Comparison of ENCODE assay signal across 8 cellular contexts in genomic region chr5:138177936-138178515, GRCh38. TPM values are rescaled to one million over a fixed set of nuclear protein-coding genes. Genes with fewer than 3 reads are reported as not detected.
DNase-seq lines count a peak whose midpoint lies in the region; ATAC-seq, FAIRE-seq and TF ChIP-seq lines count a peak whose summit lies in the region.

No MANE protein-coding gene starts in this region.

- H3K9me3 Mint-ChIP-seq in Calu3 (ENCODE audit: low read depth, unreplicated experiment) = no peaks in the 10 kb centered on the region

- H3K27ac ChIP-seq in Peyer's patch = peak overlapping the region; percentile 61 to 89 (median 82)
- H3K27ac ChIP-seq in coronary artery = peak overlapping the region; percentile 76 to 88
- H3K27ac ChIP-seq in HepG2 (ENCODE audit: extremely low read length, insufficient read depth, low read length) = peak overlapping the region; percentile 96
- peak overlapping the region; percentile 90 for H3K27ac ChIP-seq in stomach smooth muscle (ENCODE audit: low read length)

- H3K27me3 ChIP-seq in Peyer's patch (no peaks in the 10 kb centered on the region), HepG2 (ENCODE audit: control insufficient read depth in 1 of 2, insufficient read depth in 2 of 2, low read length in 2 of 2) (no peaks in the 10 kb centered on the region; a peak in 1 of 5 replicates), stomach smooth muscle (ENCODE audit: control insufficient read depth in 1 of 2, insufficient read depth in 2 of 2, low read length in 2 of 2) (no peaks in the 10 kb centered on the region)

- H3K9me3 ChIP-seq in Peyer's patch = no peaks in the 10 kb centered on the region
- H3K9me3 ChIP-seq in HepG2 (ENCODE audit: low read length) = no peaks in the 10 kb centered on the region
- H3K9me3 ChIP-seq in stomach smooth muscle (ENCODE audit: control insufficient read depth in 2 of 2, low read length in 2 of 2) = no peaks in the 10 kb centered on the region

- no peak for TF ChIP-seq RAD21 in HepG2 (CRISPR knock-in tag; IDR thresholded peaks at IDR 0.05)

- peaks cover 0 to 42% (median 0%) of the 10 kb centered on the region in 3 donors for H3K36me3 ChIP-seq in Peyer's patch
- peaks cover 9 to 35% of the 10 kb centered on the region in 2 experiments for H3K36me3 ChIP-seq in HepG2 (replicated peaks in 1 of 2; ENCODE audit: control insufficient read depth in 1 of 2, insufficient read depth in 2 of 2, low read length in 2 of 2)
- peaks cover 6 to 12% of the 10 kb centered on the region in 2 donors for H3K36me3 ChIP-seq in stomach smooth muscle (ENCODE audit: control insufficient read depth in 2 of 2, insufficient read depth in 2 of 2, low read length in 2 of 2)

- TF ChIP-seq CTCF in Calu3 (IDR thresholded peaks at IDR 0.05; ENCODE audit: unreplicated experiment) = no peak
- no peak for TF ChIP-seq CTCF in Peyer's patch (IDR thresholded peaks at IDR 0.05)
- TF ChIP-seq CTCF in coronary artery (IDR thresholded peaks at IDR 0.05) = no peak
- TF ChIP-seq CTCF in HepG2 (CRISPR knock-in tag; IDR thresholded peaks at IDR 0.05) = no peak

- intact Hi-C loops in Calu3 (cut with micrococcal nuclease; ENCODE audit: unreplicated experiment) (loop anchor here (1.0 kb wide), 1 partner anchor 35 kb away; the partner anchor contains the start of gene CDC23), HepG2 (cut with micrococcal nuclease; ENCODE audit: unreplicated experiment) (loop anchor here (1.0 to 5.0 kb wide), 2 partner anchors 35 to 174 kb away; partner anchors contain the start of genes CDC23 and KDM3B)

- BruUV-seq in Calu3 (replicated peaks; lab: Mats Ljungman, UMichigan) (TSS peak; percentile 73), HepG2 (replicated peaks; lab: Mats Ljungman, UMichigan) (TSS peak; percentile 83)

- H3K9ac ChIP-seq in HepG2 (ENCODE audit: insufficient read depth, low read depth, low read length) (peak overlapping the region; percentile 89), stomach smooth muscle (ENCODE audit: low read length in 2 of 2) (peak overlapping the region; percentile 90 to 99)

- POLR2A ChIA-PET in HepG2 (lab: Yijun Ruan, JAX) = interaction anchor here (1.2 to 2.8 kb wide), 3 partner anchors 35 to 175 kb away, joined by 3 to 9 read pairs (median 5); partner anchors contain the start of genes CDC23, FAM53C and KDM3B

- peaks cover 40% of the 10 kb centered on the region for H3K79me2 ChIP-seq in HepG2 (ENCODE audit: insufficient read depth, low read length)

- no peak overlapping the region for H3K27ac Mint-ChIP-seq in Calu3 (ENCODE audit: unreplicated experiment)

- peak overlapping the region; percentile 47 for H2AFZ ChIP-seq in HepG2 (ENCODE audit: low read length)

- no peak for TF ChIP-seq POLR2A in Peyer's patch (IDR thresholded peaks at IDR 0.05)
- no peak for TF ChIP-seq POLR2A in HepG2 (IDR thresholded peaks at IDR 0.05; ENCODE audit: insufficient read depth in 1 of 2, low read depth in 2 of 2, low read length in 2 of 2)

- peak overlapping the region; percentile 94 for H3K4me2 ChIP-seq in HepG2 (ENCODE audit: low read depth, low read length)

- peak overlapping the region; percentile 47 to 83 (median 64) for H3K4me3 ChIP-seq in Peyer's patch
- peak overlapping the region; percentile 88 for H3K4me3 ChIP-seq in coronary artery
- H3K4me3 ChIP-seq in HepG2 (replicated peaks in 1 of 3; ENCODE audit: insufficient read depth in 1 of 3, low read depth in 2 of 3, low read length in 3 of 3) = peak overlapping the region; percentile 80 to 92 (median 87)
- H3K4me3 ChIP-seq in stomach smooth muscle (ENCODE audit: low read length in 2 of 2) = peak overlapping the region; percentile 97

- peak; percentile 67 for FAIRE-seq in HepG2 (lab: Jason Lieb, UNC)

- H3K27me3 Mint-ChIP-seq in Calu3 (ENCODE audit: unreplicated experiment) = no peaks in the 10 kb centered on the region

- peaks cover 0 to 18% (median 0%) of the 10 kb centered on the region in 4 donors for H3K4me1 ChIP-seq in Peyer's patch
- peaks cover 36% of the 10 kb centered on the region for H3K4me1 ChIP-seq in HepG2 (ENCODE audit: insufficient read depth, low read length)
- peaks cover 14% of the 10 kb centered on the region for H3K4me1 ChIP-seq in stomach smooth muscle (ENCODE audit: control insufficient read depth, insufficient read depth, low read length)

- H3K4me3 Mint-ChIP-seq in Calu3 (ENCODE audit: low read depth, unreplicated experiment) = no peak overlapping the region

- ATAC-seq in HepG2 = peak; percentile 58

- no peaks in the 10 kb centered on the region for H4K20me1 ChIP-seq in HepG2 (ENCODE audit: insufficient read depth, low read length)

- in situ Hi-C loops in HepG2 (cut with HindIII; ENCODE audit: extremely low pct_ligation_motif_present, low pct_unique_long_range_greater_than_20kb) = loop anchor here (25.0 kb wide), 1 partner anchor 234 kb away; no protein-coding TSS in a partner anchor

- DNase-seq in Calu3 = peak; percentile 43
- DNase-seq in HCEC 1CT = peak; percentile 31
- peak; percentile 33 to 66 (median 51) for DNase-seq in Peyer's patch
- DNase-seq in coronary artery (ENCODE audit: low spot score) = no peak
- peak; percentile 23 for DNase-seq in HepG2 (ENCODE audit: low spot score)
- no peak for DNase-seq in NCI-H2107 (lab: John Stamatoyannopoulos, UW)
- no peak for DNase-seq in DMS153 treated with DMSO at 0.1 percent for 48 hours (lab: John Stamatoyannopoulos, UW; ENCODE audit: unreplicated experiment)

- under 1% methylated on average over 16 of the region's 16 CpGs for WGBS in HepG2 (ENCODE audit: low lambda C conversion rate)

- TF ChIP-seq EP300 in HepG2 (IDR thresholded peaks at IDR 0.05; ENCODE audit: low read depth in 2 of 2, low read length in 2 of 2) (no peak), HepG2 (CRISPR knock-in tag; IDR thresholded peaks at IDR 0.05; ENCODE audit: borderline replicate concordance) (no peak)

- peaks cover 21% of the 10 kb centered on the region for H3K36me3 Mint-ChIP-seq in Calu3 (ENCODE audit: insufficient read depth, unreplicated experiment)

- no peaks in the 10 kb centered on the region for H3K4me1 Mint-ChIP-seq in Calu3 (ENCODE audit: low read depth, unreplicated experiment)

- CTCF ChIA-PET in Calu3 (lab: Charles Lee) = interaction anchor here (0.7 to 0.8 kb wide), 3 partner anchors 35 to 154 kb away, joined by 3 to 4 read pairs (median 3); partner anchors contain the start of genes CDC23 and CDC25C
- CTCF ChIA-PET in HepG2 (lab: Yijun Ruan, JAX; ENCODE audit: low intra/inter-chr PET ratio, low total read pairs) = no interaction called here

RNA-seq across cellular contexts. Expression of gene BRD8, which starts 0.4 kb away (rescaled TPM):
- 120 and 124 TPM in 2 replicates for total RNA-seq in Calu3 (2022)
- 100 to 1,000 TPM in 1 of 4 donors, 10 to 100 TPM in 3; 42.2 to 130 (median 70.8) TPM for total RNA-seq in Peyer's patch
- 50.6 and 62.5 TPM in 2 replicates for total RNA-seq in HepG2 (2016; rRNA removed; fragmentation: Illumina TruSeq; extraction: Trizol)
- total RNA-seq in HepG2 (2016; cell fraction: cytosol; rRNA removed; fragmentation: Illumina TruSeq; extraction: Trizol; ENCODE audit: low read depth) = 11.6 and 13.7 TPM in 2 replicates
- 47.4 and 59.6 TPM in 2 replicates for total RNA-seq in HepG2 (2016; cell fraction: insoluble cytoplasmic fraction; rRNA removed; fragmentation: Illumina TruSeq; extraction: Trizol)
- 23.4 and 24.1 TPM in 2 replicates for total RNA-seq in HepG2 (2016; cell fraction: membrane; rRNA removed; fragmentation: Illumina TruSeq; extraction: Trizol)
- 82.0 and 95.0 TPM in 2 replicates for total RNA-seq in HepG2 (2016; cell fraction: nucleus; rRNA removed; fragmentation: Illumina TruSeq; extraction: Trizol)
- 57.6 and 71.1 TPM in 2 replicates for polyA plus RNA-seq in HepG2 (2011; rRNA removed)
- polyA plus RNA-seq in HepG2 (2011; cell fraction: cytosol; rRNA removed) = 21.9 and 23.1 TPM in 2 replicates
- polyA plus RNA-seq in HepG2 (2011; cell fraction: nucleus; rRNA removed) = 117 and 118 TPM in 2 replicates
- 37.3 and 60.0 TPM in 2 replicates for polyA plus RNA-seq in HepG2 (2012)
- 3.8 and 4.9 TPM in 2 replicates for polyA plus RNA-seq in HepG2 (2016; cell fraction: cytosol; fragmentation: Illumina TruSeq; extraction: Trizol; ENCODE audit: low read depth)
- 41.5 and 49.7 TPM in 2 replicates for polyA plus RNA-seq in HepG2 (2016; cell fraction: insoluble cytoplasmic fraction; fragmentation: Illumina TruSeq; extraction: Trizol; ENCODE audit: low read depth)
- polyA plus RNA-seq in HepG2 (2016; cell fraction: membrane; fragmentation: Illumina TruSeq; extraction: Trizol; ENCODE audit: low read depth) = 9.2 and 9.8 TPM in 2 replicates
- polyA plus RNA-seq in HepG2 (2016; cell fraction: nucleus; fragmentation: Illumina TruSeq; extraction: Trizol; ENCODE audit: insufficient read depth, low read depth) = 254 and 256 TPM in 2 replicates
- polyA minus RNA-seq in HepG2 (2011; rRNA and poly(A)+ RNA removed; ENCODE audit: low replicate concordance) = 42.3 and 95.1 TPM in 2 replicates
- 18.9 and 22.9 TPM in 2 replicates for polyA minus RNA-seq in HepG2 (2011; cell fraction: cytosol; rRNA and poly(A)+ RNA removed)
- 77.9 and 82.4 TPM in 2 replicates for polyA minus RNA-seq in HepG2 (2011; cell fraction: nucleus; rRNA and poly(A)+ RNA removed)

RNA-seq across cellular contexts. Expression of gene KIF20A, which starts 0.9 kb away (rescaled TPM):
- total RNA-seq in Calu3 (2022) = 52.6 and 68.9 TPM in 2 replicates
- 1 to 10 TPM; 2.3 to 9.1 (median 5.6) TPM for total RNA-seq in Peyer's patch
- total RNA-seq in HepG2 (2016; rRNA removed; fragmentation: Illumina TruSeq; extraction: Trizol) = 66.8 and 91.6 TPM in 2 replicates
- 16.2 and 16.7 TPM in 2 replicates for total RNA-seq in HepG2 (2016; cell fraction: cytosol; rRNA removed; fragmentation: Illumina TruSeq; extraction: Trizol; ENCODE audit: low read depth)
- total RNA-seq in HepG2 (2016; cell fraction: insoluble cytoplasmic fraction; rRNA removed; fragmentation: Illumina TruSeq; extraction: Trizol) = 66.5 and 88.5 TPM in 2 replicates
- total RNA-seq in HepG2 (2016; cell fraction: membrane; rRNA removed; fragmentation: Illumina TruSeq; extraction: Trizol) = 25.5 and 29.6 TPM in 2 replicates
- 50.4 and 55.2 TPM in 2 replicates for total RNA-seq in HepG2 (2016; cell fraction: nucleus; rRNA removed; fragmentation: Illumina TruSeq; extraction: Trizol)
- 12.9 and 17.1 TPM in 2 replicates for polyA plus RNA-seq in HepG2 (2011; rRNA removed)
- 10.2 and 13.5 TPM in 2 replicates for polyA plus RNA-seq in HepG2 (2011; cell fraction: cytosol; rRNA removed)
- polyA plus RNA-seq in HepG2 (2011; cell fraction: nucleus; rRNA removed) = 17.4 and 25.0 TPM in 2 replicates
- 9.1 and 18.8 TPM in 2 replicates for polyA plus RNA-seq in HepG2 (2012)
- 6.5 and 7.7 TPM in 2 replicates for polyA plus RNA-seq in HepG2 (2016; cell fraction: cytosol; fragmentation: Illumina TruSeq; extraction: Trizol; ENCODE audit: low read depth)
- polyA plus RNA-seq in HepG2 (2016; cell fraction: insoluble cytoplasmic fraction; fragmentation: Illumina TruSeq; extraction: Trizol; ENCODE audit: low read depth) = 75.4 and 76.8 TPM in 2 replicates
- 10.7 and 15.0 TPM in 2 replicates for polyA plus RNA-seq in HepG2 (2016; cell fraction: membrane; fragmentation: Illumina TruSeq; extraction: Trizol; ENCODE audit: low read depth)
- polyA plus RNA-seq in HepG2 (2016; cell fraction: nucleus; fragmentation: Illumina TruSeq; extraction: Trizol; ENCODE audit: insufficient read depth, low read depth) = 58.3 and 60.2 TPM in 2 replicates
- 71.6 and 227 TPM in 2 replicates for polyA minus RNA-seq in HepG2 (2011; rRNA and poly(A)+ RNA removed; ENCODE audit: low replicate concordance)
- 18.2 and 22.6 TPM in 2 replicates for polyA minus RNA-seq in HepG2 (2011; cell fraction: cytosol; rRNA and poly(A)+ RNA removed)
- polyA minus RNA-seq in HepG2 (2011; cell fraction: nucleus; rRNA and poly(A)+ RNA removed) = 31.6 and 55.2 TPM in 2 replicates

RNA-seq across cellular contexts. Expression of gene CDC23, which starts 35.1 kb away (rescaled TPM):
- total RNA-seq in Calu3 (2022) (45.8 and 46.9 TPM in 2 replicates), Peyer's patch (10 to 100 TPM in 3 of 4 donors, 1 to 10 TPM in 1; 9.3 to 24.8 (median 10.6) TPM), HepG2 (2016; rRNA removed; fragmentation: Illumina TruSeq; extraction: Trizol) (47.7 and 64.2 TPM in 2 replicates)
- total RNA-seq in HepG2 (2016; cell fraction: cytosol; rRNA removed; fragmentation: Illumina TruSeq; extraction: Trizol; ENCODE audit: low read depth) = 5.3 and 5.6 TPM in 2 replicates
- total RNA-seq in HepG2 (2016; cell fraction: insoluble cytoplasmic fraction; rRNA removed; fragmentation: Illumina TruSeq; extraction: Trizol) = 47.3 and 67.7 TPM in 2 replicates
- total RNA-seq in HepG2 (2016; cell fraction: membrane; rRNA removed; fragmentation: Illumina TruSeq; extraction: Trizol) = 10.9 and 12.4 TPM in 2 replicates
- total RNA-seq in HepG2 (2016; cell fraction: nucleus; rRNA removed; fragmentation: Illumina TruSeq; extraction: Trizol) = 35.4 and 36.8 TPM in 2 replicates
- polyA plus RNA-seq in HepG2 (2011; rRNA removed) = 28.2 and 38.3 TPM in 2 replicates
- 17.0 and 23.7 TPM in 2 replicates for polyA plus RNA-seq in HepG2 (2011; cell fraction: cytosol; rRNA removed)
- 30.2 and 33.3 TPM in 2 replicates for polyA plus RNA-seq in HepG2 (2011; cell fraction: nucleus; rRNA removed)
- 18.0 and 25.9 TPM in 2 replicates for polyA plus RNA-seq in HepG2 (2012)
- 1.9 and 2.4 TPM in 2 replicates for polyA plus RNA-seq in HepG2 (2016; cell fraction: cytosol; fragmentation: Illumina TruSeq; extraction: Trizol; ENCODE audit: low read depth)
- polyA plus RNA-seq in HepG2 (2016; cell fraction: insoluble cytoplasmic fraction; fragmentation: Illumina TruSeq; extraction: Trizol; ENCODE audit: low read depth) = 58.9 and 61.5 TPM in 2 replicates
- polyA plus RNA-seq in HepG2 (2016; cell fraction: membrane; fragmentation: Illumina TruSeq; extraction: Trizol; ENCODE audit: low read depth) = 6.1 and 7.0 TPM in 2 replicates
- 46.3 and 48.4 TPM in 2 replicates for polyA plus RNA-seq in HepG2 (2016; cell fraction: nucleus; fragmentation: Illumina TruSeq; extraction: Trizol; ENCODE audit: insufficient read depth, low read depth)
- polyA minus RNA-seq in HepG2 (2011; rRNA and poly(A)+ RNA removed; ENCODE audit: low replicate concordance) = 36.7 and 39.6 TPM in 2 replicates
- 17.8 and 19.5 TPM in 2 replicates for polyA minus RNA-seq in HepG2 (2011; cell fraction: cytosol; rRNA and poly(A)+ RNA removed)
- polyA minus RNA-seq in HepG2 (2011; cell fraction: nucleus; rRNA and poly(A)+ RNA removed) = 42.4 and 60.0 TPM in 2 replicates

RNA-seq across cellular contexts. Expression of gene NME5, which starts 38.8 kb away (rescaled TPM):
- total RNA-seq in Calu3 (2022) (3.9 and 4.0 TPM in 2 replicates), Peyer's patch (under 1 TPM in 1 of 4 donors, not detected in 3; 0.70 TPM), HepG2 (2016; rRNA removed; fragmentation: Illumina TruSeq; extraction: Trizol) (0.18 and 0.39 TPM in 2 replicates)
- total RNA-seq in HepG2 (2016; cell fraction: cytosol; rRNA removed; fragmentation: Illumina TruSeq; extraction: Trizol; ENCODE audit: low read depth) = 0.18 TPM in 1 of 2 replicates, not detected in the other
- 0.25 and 0.26 TPM in 2 replicates for total RNA-seq in HepG2 (2016; cell fraction: insoluble cytoplasmic fraction; rRNA removed; fragmentation: Illumina TruSeq; extraction: Trizol)
- total RNA-seq in HepG2 (2016; cell fraction: membrane; rRNA removed; fragmentation: Illumina TruSeq; extraction: Trizol) = not detected in 2 replicates
- 0.34 TPM in 1 of 2 replicates, not detected in the other for total RNA-seq in HepG2 (2016; cell fraction: nucleus; rRNA removed; fragmentation: Illumina TruSeq; extraction: Trizol)
- polyA plus RNA-seq in HepG2 (2011; rRNA removed) = not detected in 2 replicates
- not detected in 2 replicates for polyA plus RNA-seq in HepG2 (2011; cell fraction: cytosol; rRNA removed)
- not detected in 2 replicates for polyA plus RNA-seq in HepG2 (2011; cell fraction: nucleus; rRNA removed)
- polyA plus RNA-seq in HepG2 (2012) = not detected in 2 replicates
- 0.24 TPM in 1 of 2 replicates, not detected in the other for polyA plus RNA-seq in HepG2 (2016; cell fraction: cytosol; fragmentation: Illumina TruSeq; extraction: Trizol; ENCODE audit: low read depth)
- 0.20 and 0.40 TPM in 2 replicates for polyA plus RNA-seq in HepG2 (2016; cell fraction: insoluble cytoplasmic fraction; fragmentation: Illumina TruSeq; extraction: Trizol; ENCODE audit: low read depth)
- not detected in 2 replicates for polyA plus RNA-seq in HepG2 (2016; cell fraction: membrane; fragmentation: Illumina TruSeq; extraction: Trizol; ENCODE audit: low read depth)
- not detected in 2 replicates for polyA plus RNA-seq in HepG2 (2016; cell fraction: nucleus; fragmentation: Illumina TruSeq; extraction: Trizol; ENCODE audit: insufficient read depth, low read depth)
- polyA minus RNA-seq in HepG2 (2011; rRNA and poly(A)+ RNA removed; ENCODE audit: low replicate concordance) = not detected in 2 replicates
- not detected in 2 replicates for polyA minus RNA-seq in HepG2 (2011; cell fraction: cytosol; rRNA and poly(A)+ RNA removed)
- polyA minus RNA-seq in HepG2 (2011; cell fraction: nucleus; rRNA and poly(A)+ RNA removed) = not detected in 2 replicates

Comparison
In these comparisons a context has a peak if more than half of its experiments do, and no peak if none do; other contexts are left out.
1. DNase-seq: peak in Calu3 (single experiment), HCEC 1CT (single experiment), Peyer's patch (3 of 3) and HepG2 (single experiment); none in coronary artery (single experiment), NCI-H2107 (single experiment) and DMS153 treated with DMSO at 0.1 percent for 48 hours (single experiment).
2. Peak in every context shown above with its lines, with median percentiles within 50 percentile points of each other: H3K27ac ChIP-seq and H3K4me3 ChIP-seq.